ENCODE assay signal across 1 cellular context in genomic region chr12:9115731-9116689, GRCh38.
TF ChIP-seq lines count a peak whose summit lies in the region.

Gene A2M (minus strand): TSS chr12:9115919. CDS start chr12:9115849, 70 bp downstream.

TF ChIP-seq in HepG2, 621 proteins besides CTCF, POLR2A, EP300 and RAD21 (continued from another document and continues in another):
- TF ChIP-seq PRDM10 (CRISPR knock-in tag; IDR thresholded peaks at IDR 0.05; ENCODE audit: low read depth) = peak; percentile 70
- TF ChIP-seq FOXO4 (CRISPR knock-in tag; conservative IDR thresholded peaks at IDR 0.05) = no peak
- 0 out of 2 replicates have a peak, but pooled peaks have one; percentile 22 for TF ChIP-seq ZNF740 (CRISPR knock-in tag; IDR thresholded peaks at IDR 0.05)
- TF ChIP-seq ZNF234 (CRISPR knock-in tag; conservative IDR thresholded peaks at IDR 0.05) = 0 out of 2 replicates have a peak, but pooled peaks have one; percentile 34
- TF ChIP-seq HMGA1 (CRISPR knock-in tag; conservative IDR thresholded peaks at IDR 0.05) = no peak
- TF ChIP-seq ZNF503 (CRISPR knock-in tag; IDR thresholded peaks at IDR 0.05) = peak; percentile 80
- TF ChIP-seq ZBTB3 (CRISPR knock-in tag; IDR thresholded peaks at IDR 0.05; ENCODE audit: borderline replicate concordance, low read depth) = no peak
- peak; percentile 94 for TF ChIP-seq TBL1XR1 (IDR thresholded peaks at IDR 0.05; ENCODE audit: borderline replicate concordance, low read length, partially characterized antibody)
- 0 out of 2 replicates have a peak, but pooled peaks have one; percentile 18 for TF ChIP-seq ZC3H13 (CRISPR knock-in tag; IDR thresholded peaks at IDR 0.05)
- TF ChIP-seq ZBTB7B (CRISPR knock-in tag; IDR thresholded peaks at IDR 0.05) = peak; percentile 63
- peak; percentile 52; the same call in 1 of the 2 replicates for TF ChIP-seq MEIS2 (CRISPR knock-in tag; IDR thresholded peaks at IDR 0.05)
- peak; percentile 89 for TF ChIP-seq ZNF792 (CRISPR knock-in tag; IDR thresholded peaks at IDR 0.05)
- TF ChIP-seq ZNF557 (CRISPR knock-in tag; IDR thresholded peaks at IDR 0.05) = peak; percentile 78; the same call in 1 of the 2 replicates
- peak; percentile 73 for TF ChIP-seq ZNF574 (CRISPR knock-in tag; IDR thresholded peaks at IDR 0.05)
- no peak for TF ChIP-seq GTF3A (CRISPR knock-in tag; conservative IDR thresholded peaks at IDR 0.05)
- TF ChIP-seq SMARCC2 (IDR thresholded peaks at IDR 0.05) = no peak
- TF ChIP-seq MLX (CRISPR knock-in tag; IDR thresholded peaks at IDR 0.05) = peak; percentile 63
- no peak for TF ChIP-seq ZNF598 (CRISPR knock-in tag; IDR thresholded peaks at IDR 0.05; ENCODE audit: borderline replicate concordance)
- TF ChIP-seq XBP1 (CRISPR knock-in tag; IDR thresholded peaks at IDR 0.05) = peak; percentile 89; the same call in 1 of the 2 replicates
- TF ChIP-seq ZNF414 (CRISPR knock-in tag; IDR thresholded peaks at IDR 0.05) = peak; percentile 48
- TF ChIP-seq MIXL1 (CRISPR knock-in tag; IDR thresholded peaks at IDR 0.05) = peak; percentile 97
- TF ChIP-seq AGO2 (optimal IDR thresholded peaks at IDR 0.05; ENCODE audit: low read depth, low read length) = peak; percentile 61
- peak; percentile 56 for TF ChIP-seq HNRNPH1 (optimal IDR thresholded peaks at IDR 0.05; ENCODE audit: low read depth, low read length)
- 0 out of 2 replicates have a peak, but pooled peaks have one; percentile 42 for TF ChIP-seq ZNF619 (CRISPR knock-in tag; IDR thresholded peaks at IDR 0.05)
- TF ChIP-seq ZFX (CRISPR knock-in tag; IDR thresholded peaks at IDR 0.05; ENCODE audit: low read depth) = peak; percentile 29; the same call in 1 of the 2 replicates
- peak; percentile 54; the same call in 1 of the 2 replicates for TF ChIP-seq ZSCAN21 (CRISPR knock-in tag; IDR thresholded peaks at IDR 0.05; ENCODE audit: borderline replicate concordance)
- TF ChIP-seq ATF4 (CRISPR knock-in tag; IDR thresholded peaks at IDR 0.05) = peak in 1 of 2 experiments; percentile 84; a peak in 2 of 4 replicates
- TF ChIP-seq CREB1 (IDR thresholded peaks at IDR 0.05) = no peak
- peak; percentile 75 for TF ChIP-seq CREB1 (CRISPR knock-in tag; IDR thresholded peaks at IDR 0.05)
- TF ChIP-seq RFXAP (CRISPR knock-in tag; IDR thresholded peaks at IDR 0.05; ENCODE audit: borderline replicate concordance) = 0 out of 2 replicates have a peak, but pooled peaks have one; percentile 42
- peak; percentile 97 for TF ChIP-seq ZGPAT (CRISPR knock-in tag; IDR thresholded peaks at IDR 0.05)
- TF ChIP-seq HNF1B (CRISPR knock-in tag; IDR thresholded peaks at IDR 0.05) = peak; percentile 94
- TF ChIP-seq HNF4G (IDR thresholded peaks at IDR 0.05; ENCODE audit: borderline replicate concordance, low read depth, low read length) = peak; percentile 60; the same call in 1 of the 2 replicates
- TF ChIP-seq HNF4G (CRISPR knock-in tag; IDR thresholded peaks at IDR 0.05; ENCODE audit: borderline replicate concordance, low read depth) = no peak; the same call in 1 of the 2 replicates
- no peak for TF ChIP-seq ZZZ3 (CRISPR knock-in tag; IDR thresholded peaks at IDR 0.05; ENCODE audit: borderline replicate concordance)
- TF ChIP-seq XRCC5 (optimal IDR thresholded peaks at IDR 0.05; ENCODE audit: low read length) = peak; percentile 29
- TF ChIP-seq SP140L (CRISPR knock-in tag; IDR thresholded peaks at IDR 0.05; ENCODE audit: borderline replicate concordance) = peak; percentile 61; the same call in 1 of the 2 replicates
- TF ChIP-seq TARDBP (CRISPR knock-in tag; IDR thresholded peaks at IDR 0.05) = peak; percentile 77
- TF ChIP-seq TEAD2 (CRISPR knock-in tag; IDR thresholded peaks at IDR 0.05) = 0 out of 2 replicates have a peak, but pooled peaks have one; percentile 26
- TF ChIP-seq PAF1 (CRISPR knock-in tag; IDR thresholded peaks at IDR 0.05) = peak; percentile 99
- peak; percentile 90 for TF ChIP-seq RBFOX2 (IDR thresholded peaks at IDR 0.05; ENCODE audit: low read depth, low read length)
- TF ChIP-seq SSRP1 (CRISPR knock-in tag; IDR thresholded peaks at IDR 0.05) = peak; percentile 89; the same call in 1 of the 2 replicates
- TF ChIP-seq ZMAT3 (CRISPR knock-in tag; conservative IDR thresholded peaks at IDR 0.05) = no peak
- peak; percentile 98 for TF ChIP-seq ERF (CRISPR knock-in tag; IDR thresholded peaks at IDR 0.05)
- 0 out of 2 replicates have a peak, but pooled peaks have one; percentile 25 for TF ChIP-seq TBX3 (IDR thresholded peaks at IDR 0.05; ENCODE audit: borderline replicate concordance)
